1 cellular context compared by ENCODE assay signal in the genomic region with DNA sequence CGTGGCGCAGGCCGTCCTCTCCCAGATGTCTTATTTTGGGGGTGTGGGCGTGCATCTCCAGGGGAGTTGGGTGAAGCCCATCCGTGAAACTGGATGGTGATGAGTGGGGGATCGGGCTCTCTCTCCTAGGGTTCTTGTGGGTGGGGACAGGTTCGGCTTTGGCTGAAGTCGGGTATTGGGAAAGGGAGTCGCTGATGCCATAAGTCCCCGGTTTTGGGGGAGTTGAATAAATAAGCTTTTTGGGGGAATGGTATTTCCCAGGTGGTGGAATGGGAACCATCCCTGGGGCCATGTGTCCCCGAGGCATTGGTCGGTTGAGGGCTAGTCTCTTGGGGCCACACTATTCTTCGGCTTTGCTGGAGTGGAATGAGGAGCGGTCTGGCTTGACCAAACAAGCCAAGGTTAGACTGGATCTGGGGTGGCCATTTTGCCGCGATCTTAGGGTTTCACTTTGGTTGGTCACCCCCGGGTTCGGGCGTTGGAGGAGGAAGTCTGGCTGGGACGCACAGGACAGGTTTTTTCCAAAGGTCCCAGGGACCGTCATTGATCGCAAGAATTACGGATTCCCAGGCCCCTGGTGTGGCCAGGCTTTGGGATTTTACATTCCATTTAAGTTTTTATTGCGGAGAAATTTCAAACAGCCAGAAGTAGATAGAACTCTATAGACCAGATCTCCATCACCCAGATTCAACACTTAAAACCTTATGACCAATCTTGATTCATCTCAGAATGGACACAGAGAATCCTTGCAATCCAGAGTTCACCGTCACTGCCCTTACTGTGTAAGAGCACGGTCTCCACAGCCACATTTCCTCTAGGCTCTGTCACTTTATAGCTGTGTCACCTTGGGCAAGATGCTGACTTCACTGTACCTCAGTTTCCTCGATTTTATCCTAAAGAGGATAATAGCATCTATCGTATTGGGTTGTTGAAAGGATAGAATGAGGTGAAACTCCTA.
TF ChIP-seq lines count a peak whose summit lies in the region.

No MANE protein-coding gene starts in this region.

TF ChIP-seq in SK-N-SH, 30 proteins besides CTCF, POLR2A, EP300 and RAD21 (continued from another document):
- TF ChIP-seq, protein P1, sequence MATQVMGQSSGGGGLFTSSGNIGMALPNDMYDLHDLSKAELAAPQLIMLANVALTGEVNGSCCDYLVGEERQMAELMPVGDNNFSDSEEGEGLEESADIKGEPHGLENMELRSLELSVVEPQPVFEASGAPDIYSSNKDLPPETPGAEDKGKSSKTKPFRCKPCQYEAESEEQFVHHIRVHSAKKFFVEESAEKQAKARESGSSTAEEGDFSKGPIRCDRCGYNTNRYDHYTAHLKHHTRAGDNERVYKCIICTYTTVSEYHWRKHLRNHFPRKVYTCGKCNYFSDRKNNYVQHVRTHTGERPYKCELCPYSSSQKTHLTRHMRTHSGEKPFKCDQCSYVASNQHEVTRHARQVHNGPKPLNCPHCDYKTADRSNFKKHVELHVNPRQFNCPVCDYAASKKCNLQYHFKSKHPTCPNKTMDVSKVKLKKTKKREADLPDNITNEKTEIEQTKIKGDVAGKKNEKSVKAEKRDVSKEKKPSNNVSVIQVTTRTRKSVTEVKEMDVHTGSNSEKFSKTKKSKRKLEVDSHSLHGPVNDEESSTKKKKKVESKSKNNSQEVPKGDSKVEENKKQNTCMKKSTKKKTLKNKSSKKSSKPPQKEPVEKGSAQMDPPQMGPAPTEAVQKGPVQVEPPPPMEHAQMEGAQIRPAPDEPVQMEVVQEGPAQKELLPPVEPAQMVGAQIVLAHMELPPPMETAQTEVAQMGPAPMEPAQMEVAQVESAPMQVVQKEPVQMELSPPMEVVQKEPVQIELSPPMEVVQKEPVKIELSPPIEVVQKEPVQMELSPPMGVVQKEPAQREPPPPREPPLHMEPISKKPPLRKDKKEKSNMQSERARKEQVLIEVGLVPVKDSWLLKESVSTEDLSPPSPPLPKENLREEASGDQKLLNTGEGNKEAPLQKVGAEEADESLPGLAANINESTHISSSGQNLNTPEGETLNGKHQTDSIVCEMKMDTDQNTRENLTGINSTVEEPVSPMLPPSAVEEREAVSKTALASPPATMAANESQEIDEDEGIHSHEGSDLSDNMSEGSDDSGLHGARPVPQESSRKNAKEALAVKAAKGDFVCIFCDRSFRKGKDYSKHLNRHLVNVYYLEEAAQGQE (IDR thresholded peaks at IDR 0.05; ENCODE audit: low read depth, low read length): no peak
